Comparison of ENCODE assay signal across 40 cellular contexts in genomic region chr3:191431160-191431822, GRCh38. TPM values are rescaled to one million over a fixed set of nuclear protein-coding genes. Genes with fewer than 3 reads are reported as not detected.
"Had no signal": no experiment of that assay in that cellular context is flagged by ENCODE, and none has a peak within 500 bp of the region (broad histone marks: within the 10 kb centered on the region; RNA-seq: fewer than 3 reads in every experiment).

No MANE protein-coding gene starts in this region.

- H3K36me3 Mint-ChIP-seq: activated CD4-positive, alpha-beta memory T cell treated with anti-CD3 and anti-CD28 coated beads for 36 hours; activated CD8-positive, alpha-beta memory T cell treated with anti-CD3 and anti-CD28 coated beads, Interleukin-2, amount 10 ng/mL, durations not matched to agents 7 days and 5 days; activated naive CD4-positive, alpha-beta T cell treated with anti-CD3 and anti-CD28 coated beads, Interleukin-2, amount 50 U/mL, for 24 hours; activated naive CD8-positive, alpha-beta T cell treated with anti-CD3 and anti-CD28 coated beads for 36 hours had no signal

- H3K27me3 Mint-ChIP-seq: activated CD4-positive, alpha-beta memory T cell treated with anti-CD3 and anti-CD28 coated beads for 36 hours; activated CD4-positive, alpha-beta T cell treated with anti-CD3 and anti-CD28 coated beads, Interleukin-2, amount 10 ng/mL, durations not matched to agents 24 days and 14 days; activated CD8-positive, alpha-beta memory T cell treated with anti-CD3 and anti-CD28 coated beads, Interleukin-2, amount 10 ng/mL, durations not matched to agents 7 days and 5 days; activated naive CD4-positive, alpha-beta T cell treated with anti-CD3 and anti-CD28 coated beads, Interleukin-2, amount 50 U/mL, for 24 hours; activated naive CD8-positive, alpha-beta T cell treated with anti-CD3 and anti-CD28 coated beads for 36 hours; activated naive CD8-positive, alpha-beta T cell treated with anti-CD3 and anti-CD28 coated beads, Interleukin-2, amount 50 U/mL, for 24 hours; central memory CD8-positive, alpha-beta T cell; effector memory CD8-positive, alpha-beta T cell; T-helper 17 cell had no signal

- FAIRE-seq: bronchial epithelial cell had no signal

- H3K4me3 Mint-ChIP-seq: activated B cell treated with CpG ODN at 0.5 μM for 24 hours; activated CD4-positive, alpha-beta memory T cell treated with anti-CD3 and anti-CD28 coated beads for 36 hours; activated CD4-positive, alpha-beta T cell treated with anti-CD3 and anti-CD28 coated beads, Interleukin-2, amount 10 ng/mL, durations not matched to agents 24 days and 14 days; activated CD8-positive, alpha-beta memory T cell treated with anti-CD3 and anti-CD28 coated beads, Interleukin-2, amount 10 ng/mL, durations not matched to agents 7 days and 5 days; activated CD8-positive, alpha-beta T cell treated with anti-CD3 and anti-CD28 coated beads, Interleukin-2, amount 10 ng/mL, durations not matched to agents 7 days and 5 days; activated naive CD4-positive, alpha-beta T cell treated with anti-CD3 and anti-CD28 coated beads for 36 hours; activated naive CD4-positive, alpha-beta T cell treated with anti-CD3 and anti-CD28 coated beads, Interleukin-2, amount 50 U/mL, for 24 hours; activated naive CD8-positive, alpha-beta T cell treated with anti-CD3 and anti-CD28 coated beads for 36 hours; activated naive CD8-positive, alpha-beta T cell treated with anti-CD3 and anti-CD28 coated beads, Interleukin-2, amount 50 U/mL, for 24 hours; activated T-helper 1 cell treated with anti-CD3 and anti-CD28 coated beads, Interleukin-12 subunit alpha, Interleukin-12 subunit beta, Interleukin-2, Interleukin-4 antibody, amounts not matched to agents 30 ng/mL and 10 ng/mL and 1 ng/mL, durations not matched to agents 14 hours and 24 hours and 36 hours; central memory CD8-positive, alpha-beta T cell; effector memory CD8-positive, alpha-beta T cell; T-helper 17 cell; T-helper 2 cell treated with Interferon-gamma antibody and Interleukin-4, amounts not matched to agents 5 μg/mL and 100 μg/mL, for 36 hours had no signal

- H3K4me1 ChIP-seq: adrenal gland, ascending aorta, esophagus muscularis mucosa, foreskin keratinocyte, gastrocnemius medialis, heart left ventricle had no signal

- H3K4me3 ChIP-seq: adrenal gland, ascending aorta, esophagus muscularis mucosa, gastrocnemius medialis, heart left ventricle had no signal

- DNase-seq: activated B cell treated with CpG ODN at 0.5 μM for 24 hours; activated CD4-positive, alpha-beta memory T cell treated with anti-CD3 and anti-CD28 coated beads for 36 hours; activated CD4-positive, alpha-beta T cell treated with anti-CD3 and anti-CD28 coated beads, Interleukin-2, amount 10 ng/mL, durations not matched to agents 24 days and 14 days; activated CD8-positive, alpha-beta memory T cell treated with anti-CD3 and anti-CD28 coated beads, Interleukin-2, amount 10 ng/mL, durations not matched to agents 7 days and 5 days; activated CD8-positive, alpha-beta memory T cell treated with anti-CD3 and anti-CD28 coated beads, Interleukin-2, amount 50 U/mL, for 4 hours; activated CD8-positive, alpha-beta T cell treated with anti-CD3 and anti-CD28 coated beads, Interleukin-2, amount 10 ng/mL, durations not matched to agents 7 days and 5 days; activated effector memory CD4-positive, alpha-beta T cell treated with anti-CD3 and anti-CD28 coated beads, Interleukin-2, amount 50 U/mL, for 16 hours; activated naive CD4-positive, alpha-beta T cell treated with anti-CD3 and anti-CD28 coated beads for 36 hours; activated naive CD8-positive, alpha-beta T cell treated with anti-CD3 and anti-CD28 coated beads for 36 hours; activated naive CD8-positive, alpha-beta T cell treated with anti-CD3 and anti-CD28 coated beads, Interleukin-2, amount 50 U/mL, for 24 hours; activated T-cell treated with anti-CD3 and anti-CD28 coated beads, Interleukin-2, amount 50 U/mL, for 1 hour; activated T-cell treated with anti-CD3 and anti-CD28 coated beads, Interleukin-2, amount 50 U/mL, for 48 hours; adrenal gland; amygdala; brain microvascular endothelial cell; cortex of kidney; dermis blood vessel endothelial cell; effector CD4-positive, alpha-beta T cell; effector memory CD8-positive, alpha-beta T cell; erythroblast; foreskin keratinocyte; gastrocnemius medialis; glutamatergic neuron; heart left ventricle; T-helper 1 cell; T-helper 17 cell; T1000; WERI-Rb-1 had no signal

- H3K36me3 ChIP-seq: adrenal gland, ascending aorta, brain microvascular endothelial cell, esophagus muscularis mucosa, gastrocnemius medialis, heart left ventricle, WERI-Rb-1 had no signal

- H3K4me1 Mint-ChIP-seq: activated CD4-positive, alpha-beta T cell treated with anti-CD3 and anti-CD28 coated beads, Interleukin-2, amount 10 ng/mL, durations not matched to agents 24 days and 14 days; activated CD8-positive, alpha-beta memory T cell treated with anti-CD3 and anti-CD28 coated beads, Interleukin-2, amount 10 ng/mL, durations not matched to agents 7 days and 5 days; activated naive CD4-positive, alpha-beta T cell treated with anti-CD3 and anti-CD28 coated beads, Interleukin-2, amount 50 U/mL, for 24 hours; activated naive CD8-positive, alpha-beta T cell treated with anti-CD3 and anti-CD28 coated beads for 36 hours; activated naive CD8-positive, alpha-beta T cell treated with anti-CD3 and anti-CD28 coated beads, Interleukin-2, amount 50 U/mL, for 24 hours; central memory CD8-positive, alpha-beta T cell; T-helper 17 cell had no signal

- H3K27me3 ChIP-seq: adrenal gland, ascending aorta, brain microvascular endothelial cell, esophagus muscularis mucosa, foreskin keratinocyte, gastrocnemius medialis, heart left ventricle had no signal

- H3K27ac Mint-ChIP-seq: activated B cell treated with CpG ODN at 0.5 μM for 24 hours; activated CD4-positive, alpha-beta memory T cell treated with anti-CD3 and anti-CD28 coated beads for 36 hours; activated CD4-positive, alpha-beta T cell treated with anti-CD3 and anti-CD28 coated beads, Interleukin-2, amount 10 ng/mL, durations not matched to agents 24 days and 14 days; activated CD8-positive, alpha-beta memory T cell treated with anti-CD3 and anti-CD28 coated beads, Interleukin-2, amount 10 ng/mL, durations not matched to agents 7 days and 5 days; activated CD8-positive, alpha-beta T cell treated with anti-CD3 and anti-CD28 coated beads, Interleukin-2, amount 10 ng/mL, durations not matched to agents 7 days and 5 days; activated naive CD4-positive, alpha-beta T cell treated with anti-CD3 and anti-CD28 coated beads for 36 hours; activated naive CD4-positive, alpha-beta T cell treated with anti-CD3 and anti-CD28 coated beads, Interleukin-2, amount 50 U/mL, for 24 hours; activated naive CD8-positive, alpha-beta T cell treated with anti-CD3 and anti-CD28 coated beads for 36 hours; activated naive CD8-positive, alpha-beta T cell treated with anti-CD3 and anti-CD28 coated beads, Interleukin-2, amount 50 U/mL, for 24 hours; activated T-helper 1 cell treated with anti-CD3 and anti-CD28 coated beads, Interleukin-12 subunit alpha, Interleukin-12 subunit beta, Interleukin-2, Interleukin-4 antibody, amounts not matched to agents 30 ng/mL and 10 ng/mL and 1 ng/mL, durations not matched to agents 14 hours and 24 hours and 36 hours; activated T-helper 2 cell treated with anti-CD3 and anti-CD28 coated beads, Interferon-gamma antibody, Interleukin-2, Interleukin-4, amounts not matched to agents 10 μg/mL and 5 μg/mL and 100 μg/mL, durations not matched to agents 14 hours and 24 hours and 36 hours; effector memory CD8-positive, alpha-beta T cell; T-helper 17 cell; T-helper 2 cell treated with Interferon-gamma antibody and Interleukin-4, amounts not matched to agents 5 μg/mL and 100 μg/mL, for 36 hours had no signal

- H3K9me3 ChIP-seq: adrenal gland, ascending aorta, esophagus muscularis mucosa, gastrocnemius medialis had no signal

- H3K27ac ChIP-seq: adrenal gland, ascending aorta, brain microvascular endothelial cell, esophagus muscularis mucosa, foreskin keratinocyte, gastrocnemius medialis, heart left ventricle, WERI-Rb-1 had no signal

- H3K9me3 Mint-ChIP-seq: activated CD4-positive, alpha-beta memory T cell treated with anti-CD3 and anti-CD28 coated beads for 36 hours; activated CD4-positive, alpha-beta T cell treated with anti-CD3 and anti-CD28 coated beads, Interleukin-2, amount 10 ng/mL, durations not matched to agents 24 days and 14 days; activated naive CD4-positive, alpha-beta T cell treated with anti-CD3 and anti-CD28 coated beads for 36 hours; activated naive CD8-positive, alpha-beta T cell treated with anti-CD3 and anti-CD28 coated beads for 36 hours; activated naive CD8-positive, alpha-beta T cell treated with anti-CD3 and anti-CD28 coated beads, Interleukin-2, amount 50 U/mL, for 24 hours; activated T-helper 1 cell treated with anti-CD3 and anti-CD28 coated beads, Interleukin-12 subunit alpha, Interleukin-12 subunit beta, Interleukin-2, Interleukin-4 antibody, amounts not matched to agents 30 ng/mL and 10 ng/mL and 1 ng/mL, durations not matched to agents 14 hours and 24 hours and 36 hours; activated T-helper 2 cell treated with anti-CD3 and anti-CD28 coated beads, Interferon-gamma antibody, Interleukin-2, Interleukin-4, amounts not matched to agents 10 μg/mL and 5 μg/mL and 100 μg/mL, durations not matched to agents 14 hours and 24 hours and 36 hours; T-helper 2 cell treated with Interferon-gamma antibody and Interleukin-4, amounts not matched to agents 5 μg/mL and 100 μg/mL, for 36 hours had no signal

- ATAC-seq: activated CD4-positive, CD25-positive, alpha-beta regulatory T cell treated with anti-CD3 and anti-CD28 coated beads, Interleukin-2, amount 50 U/mL, for 24 hours; activated CD8-positive, alpha-beta memory T cell treated with anti-CD3 and anti-CD28 coated beads, Interleukin-2, amount 10 ng/mL, durations not matched to agents 7 days and 5 days; activated CD8-positive, alpha-beta T cell treated with anti-CD3 and anti-CD28 coated beads, Interleukin-2, amount 10 ng/mL, durations not matched to agents 7 days and 5 days; activated naive CD8-positive, alpha-beta T cell treated with anti-CD3 and anti-CD28 coated beads, Interleukin-2, amount 50 U/mL, for 24 hours; effector memory CD8-positive, alpha-beta T cell; foreskin keratinocyte; gastrocnemius medialis; heart left ventricle; T-helper 17 cell had no signal

RNA-seq across cellular contexts. Expression of gene PYDC2, which starts 29.7 kb away (rescaled TPM):
- total RNA-seq: activated B cell treated with CpG ODN at 0.5 μM for 24 hours; activated CD4-positive, alpha-beta memory T cell treated with anti-CD3 and anti-CD28 coated beads for 36 hours; activated CD4-positive, alpha-beta T cell treated with anti-CD3 and anti-CD28 coated beads, Interleukin-2, amount 10 ng/mL, durations not matched to agents 24 days and 14 days; activated CD8-positive, alpha-beta memory T cell treated with anti-CD3 and anti-CD28 coated beads for 36 hours; activated CD8-positive, alpha-beta memory T cell treated with anti-CD3 and anti-CD28 coated beads, Interleukin-2, amount 10 ng/mL, durations not matched to agents 7 days and 5 days; activated CD8-positive, alpha-beta T cell treated with anti-CD3 and anti-CD28 coated beads, Interleukin-2, amount 10 ng/mL, durations not matched to agents 7 days and 5 days; activated naive CD4-positive, alpha-beta T cell treated with anti-CD3 and anti-CD28 coated beads for 36 hours; activated naive CD8-positive, alpha-beta T cell treated with anti-CD3 and anti-CD28 coated beads for 36 hours; activated T-helper 1 cell treated with anti-CD3 and anti-CD28 coated beads, Interleukin-12 subunit alpha, Interleukin-12 subunit beta, Interleukin-2, Interleukin-4 antibody, amounts not matched to agents 30 ng/mL and 10 ng/mL and 1 ng/mL, durations not matched to agents 14 hours and 24 hours and 36 hours; activated T-helper 2 cell treated with anti-CD3 and anti-CD28 coated beads, Interferon-gamma antibody, Interleukin-2, Interleukin-4, amounts not matched to agents 10 μg/mL and 5 μg/mL and 100 μg/mL, durations not matched to agents 14 hours and 24 hours and 36 hours; ascending aorta; bronchial epithelial cell; cardiac septum; cerebellum; dermis blood vessel endothelial cell; esophagus muscularis mucosa; foreskin keratinocyte; gastrocnemius medialis; heart left ventricle; T-helper 17 cell had no signal
- polyA plus RNA-seq: adrenal gland, foreskin keratinocyte, heart left ventricle had no signal
